ENCODE assay signal across 1 cellular context in the genomic region with DNA sequence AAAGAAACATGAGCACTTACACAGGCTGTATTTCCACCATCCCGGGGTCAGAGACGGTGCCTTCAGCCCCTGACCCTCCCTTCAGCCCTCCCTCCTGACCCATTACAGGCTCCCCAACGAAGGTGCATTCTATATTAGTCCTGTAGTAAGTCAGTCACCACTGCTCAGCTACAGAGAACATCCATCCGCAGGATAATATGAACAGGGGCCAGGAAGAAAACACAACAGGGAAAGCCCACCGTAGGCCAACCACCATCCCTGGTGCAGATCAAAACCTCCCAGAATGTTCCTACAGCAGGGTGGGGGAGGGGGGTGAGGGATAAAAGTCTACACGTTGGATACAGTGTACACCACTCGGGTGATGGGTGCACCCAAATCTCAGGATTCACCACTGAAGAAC.
TF ChIP-seq lines count a peak whose summit lies in the region.

No MANE protein-coding gene starts in this region.

TF ChIP-seq in H1, 55 proteins besides CTCF, POLR2A, EP300 and RAD21:
- TF ChIP-seq SP4 (IDR thresholded peaks at IDR 0.05; ENCODE audit: low read length) (no peak), NRF1 (IDR thresholded peaks at IDR 0.05; ENCODE audit: low read depth, low read length) (no peak), TEAD4 (IDR thresholded peaks at IDR 0.05; ENCODE audit: low read depth, low read length) (no peak), RXRA (IDR thresholded peaks at IDR 0.05; ENCODE audit: insufficient read depth, low read depth, low read length) (no peak), TAF1 (IDR thresholded peaks at IDR 0.05; ENCODE audit: low read depth, low read length) (no peak), BRCA1 (IDR thresholded peaks at IDR 0.05; ENCODE audit: low read depth, low read length) (no peak), EZH2 (IDR thresholded peaks at IDR 0.05; ENCODE audit: low read depth, low read length, severe bottlenecking) (no peak), POLR2AphosphoS5 (IDR thresholded peaks at IDR 0.05; ENCODE audit: low read depth, low read length) (no peak), CHD7 (IDR thresholded peaks at IDR 0.05; ENCODE audit: insufficient replicate concordance, low read length) (no peak), CBX5 (IDR thresholded peaks at IDR 0.05; ENCODE audit: low read depth, low read length) (no peak), MAFK (IDR thresholded peaks at IDR 0.05; ENCODE audit: low read depth, low read length) (no peak), KDM1A (IDR thresholded peaks at IDR 0.05; ENCODE audit: borderline replicate concordance, low read length) (no peak)
- TF ChIP-seq, protein P1, sequence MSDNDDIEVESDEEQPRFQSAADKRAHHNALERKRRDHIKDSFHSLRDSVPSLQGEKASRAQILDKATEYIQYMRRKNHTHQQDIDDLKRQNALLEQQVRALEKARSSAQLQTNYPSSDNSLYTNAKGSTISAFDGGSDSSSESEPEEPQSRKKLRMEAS (IDR thresholded peaks at IDR 0.05), result no peak
